In the genomic region with DNA sequence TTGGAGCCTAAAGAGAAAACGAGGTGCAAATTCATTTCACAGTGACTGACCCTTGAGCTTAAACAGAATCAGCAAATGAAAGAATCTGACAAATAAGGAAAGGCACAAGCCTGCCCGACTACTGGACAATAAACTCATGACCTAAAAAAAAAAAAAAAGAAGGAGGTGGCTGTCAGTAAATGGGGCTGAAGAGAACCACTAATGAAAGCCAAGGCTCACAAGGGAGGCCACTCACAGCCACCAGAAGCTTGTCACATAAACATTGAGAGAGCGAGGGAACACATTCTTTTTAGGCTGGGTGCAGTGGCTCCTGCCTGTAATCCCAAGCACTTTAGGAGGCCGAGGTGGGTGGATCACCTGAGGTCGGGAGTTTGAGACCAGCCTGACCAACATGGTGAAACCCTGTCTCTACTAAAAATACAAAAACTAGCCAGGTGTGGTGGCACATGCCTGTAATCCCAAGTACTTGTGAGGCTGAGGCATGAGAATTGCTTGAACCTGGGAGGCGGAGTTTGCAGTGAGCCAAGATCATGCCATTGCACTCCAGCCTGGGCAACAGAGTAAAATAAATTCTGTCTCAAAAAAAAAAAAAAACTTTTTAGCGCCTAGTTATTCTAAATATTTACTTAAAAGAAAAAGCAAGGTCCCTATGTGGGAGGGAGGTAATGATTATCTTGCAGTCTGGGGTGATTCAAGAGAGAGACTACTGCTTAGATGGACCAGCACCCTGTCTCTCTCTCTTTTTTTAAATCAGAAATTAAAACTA, we compare ENCODE assay signal across 17 cellular contexts. TPM values are rescaled to one million over a fixed set of nuclear protein-coding genes. Genes with fewer than 3 reads are reported as not detected.
"Had no signal": no experiment of that assay in that cellular context is flagged by ENCODE, and none has a peak within 500 bp of the region (broad histone marks: within the 10 kb centered on the region; RNA-seq: fewer than 3 reads in every experiment).

No MANE protein-coding gene starts in this region.

RNA-seq across cellular contexts. Expression of a gene that starts 4.0 kb away (rescaled TPM):
- total RNA-seq: activated B cell treated with CpG ODN at 0.5 μM for 24 hours; activated CD4-positive, alpha-beta memory T cell treated with anti-CD3 and anti-CD28 coated beads for 36 hours; activated CD4-positive, alpha-beta T cell treated with anti-CD3 and anti-CD28 coated beads, Interleukin-2, amount 10 ng/mL, durations not matched to agents 24 days and 14 days; activated CD8-positive, alpha-beta memory T cell treated with anti-CD3 and anti-CD28 coated beads for 36 hours; activated CD8-positive, alpha-beta T cell treated with anti-CD3 and anti-CD28 coated beads for 36 hours; activated naive CD4-positive, alpha-beta T cell treated with anti-CD3 and anti-CD28 coated beads for 36 hours; activated naive CD4-positive, alpha-beta T cell treated with anti-CD3 and anti-CD28 coated beads, Interleukin-2, amount 50 U/mL, for 72 hours; activated naive CD8-positive, alpha-beta T cell treated with anti-CD3 and anti-CD28 coated beads for 36 hours; activated T-cell treated with anti-CD3 and anti-CD28 coated beads, Interleukin-2, amount 50 U/mL, for 4 hours; activated T-cell treated with anti-CD3 and anti-CD28 coated beads, Interleukin-2, amount 50 U/mL, for 72 hours; activated T-helper 1 cell treated with anti-CD3 and anti-CD28 coated beads, Interleukin-12 subunit alpha, Interleukin-12 subunit beta, Interleukin-2, Interleukin-4 antibody, amounts not matched to agents 30 ng/mL and 10 ng/mL and 1 ng/mL, durations not matched to agents 14 hours and 24 hours and 36 hours; activated T-helper 17 cell treated with anti-CD3 and anti-CD28 coated beads, Interleukin-2, amount 50 U/mL, for 72 hours; aorta; astrocyte; bronchial epithelial cell; cardiac muscle cell had no signal
- polyA plus RNA-seq: adrenal gland, aorta had no signal
